In genomic region chr7:149564340-149565095, GRCh38 we compare ENCODE assay signal across 1 cellular context.
TF ChIP-seq lines count a peak whose summit lies in the region.

No MANE protein-coding gene starts in this region.

TF ChIP-seq in K562, 482 proteins besides CTCF, POLR2A, EP300 and RAD21 (continued from another document and continues in another):
- no peak for TF ChIP-seq ZBTB17 (CRISPR knock-in tag; IDR thresholded peaks at IDR 0.05)
- peak; percentile 43; the same call in 1 of the 2 replicates for TF ChIP-seq CBFA2T2 (conservative IDR thresholded peaks at IDR 0.05)
- no peak for TF ChIP-seq CTBP1 (IDR thresholded peaks at IDR 0.05; ENCODE audit: borderline replicate concordance)
- TF ChIP-seq RFX7 (CRISPR knock-in tag; IDR thresholded peaks at IDR 0.05), result no peak
- TF ChIP-seq KLF10 (CRISPR knock-in tag; IDR thresholded peaks at IDR 0.05), result no peak
- TF ChIP-seq SAP30 (IDR thresholded peaks at IDR 0.05; ENCODE audit: borderline replicate concordance, insufficient read depth, low read depth, low read length, poor library complexity, severe bottlenecking), result no peak
- no peak for TF ChIP-seq HDAC6 (IDR thresholded peaks at IDR 0.05; ENCODE audit: low read depth, low read length)
- TF ChIP-seq SIN3B (IDR thresholded peaks at IDR 0.05; ENCODE audit: low read depth), result no peak
- TF ChIP-seq BCLAF1 (IDR thresholded peaks at IDR 0.05; ENCODE audit: borderline replicate concordance in 1 of 2, control insufficient read depth in 1 of 2, low read depth in 2 of 2, low read length in 1 of 2), result no peak
- no peak for TF ChIP-seq ZNF778 (CRISPR knock-in tag; IDR thresholded peaks at IDR 0.05)
- TF ChIP-seq ZNF239 (CRISPR knock-in tag; IDR thresholded peaks at IDR 0.05), result no peak
- TF ChIP-seq SMAD2 (IDR thresholded peaks at IDR 0.05; ENCODE audit: low read depth, low read length), result no peak
- TF ChIP-seq TRIM28 (IDR thresholded peaks at IDR 0.05), result no peak
- peak; percentile 46; the same call in 1 of the 2 replicates for TF ChIP-seq TAL1 (IDR thresholded peaks at IDR 0.05)
- no peak for TF ChIP-seq ARID2 (IDR thresholded peaks at IDR 0.05)
- TF ChIP-seq CGGBP1 (CRISPR knock-in tag; IDR thresholded peaks at IDR 0.05), result no peak
- no peak for TF ChIP-seq CBX5 (IDR thresholded peaks at IDR 0.05; ENCODE audit: borderline replicate concordance, low read depth)
- peak; percentile 50 for TF ChIP-seq ZNF589 (CRISPR knock-in tag; IDR thresholded peaks at IDR 0.05; ENCODE audit: low read depth)
- no peak for TF ChIP-seq SMC3 (conservative IDR thresholded peaks at IDR 0.05; ENCODE audit: insufficient read depth, low read depth, low read length)
- no peak for TF ChIP-seq NEUROD1 (IDR thresholded peaks at IDR 0.05; ENCODE audit: borderline replicate concordance, low read depth, low read length, partially characterized antibody)
- no peak for TF ChIP-seq ELK3 (CRISPR knock-in tag; IDR thresholded peaks at IDR 0.05)
- no peak for TF ChIP-seq HNRNPLL (IDR thresholded peaks at IDR 0.05; ENCODE audit: low read depth, low read length, poor library complexity, severe bottlenecking)
- peak; percentile 97 for TF ChIP-seq ZNF592 (IDR thresholded peaks at IDR 0.05)
- no peak for TF ChIP-seq CSDE1 (IDR thresholded peaks at IDR 0.05)
- TF ChIP-seq ZNF407 (IDR thresholded peaks at IDR 0.05; ENCODE audit: low read depth), result no peak
- TF ChIP-seq NUFIP1 (IDR thresholded peaks at IDR 0.05; ENCODE audit: partially characterized antibody), result no peak
- no peak for TF ChIP-seq MLX (CRISPR knock-in tag; conservative IDR thresholded peaks at IDR 0.05)
- TF ChIP-seq BRD4 (IDR thresholded peaks at IDR 0.05), result no peak
- no peak for TF ChIP-seq NFIX (CRISPR knock-in tag; IDR thresholded peaks at IDR 0.05; ENCODE audit: low read depth)
- TF ChIP-seq SMAD4 (CRISPR knock-in tag; conservative IDR thresholded peaks at IDR 0.05), result peak; percentile 89
- TF ChIP-seq ZNF253 (CRISPR knock-in tag; conservative IDR thresholded peaks at IDR 0.05), result no peak
- TF ChIP-seq, protein P1, sequence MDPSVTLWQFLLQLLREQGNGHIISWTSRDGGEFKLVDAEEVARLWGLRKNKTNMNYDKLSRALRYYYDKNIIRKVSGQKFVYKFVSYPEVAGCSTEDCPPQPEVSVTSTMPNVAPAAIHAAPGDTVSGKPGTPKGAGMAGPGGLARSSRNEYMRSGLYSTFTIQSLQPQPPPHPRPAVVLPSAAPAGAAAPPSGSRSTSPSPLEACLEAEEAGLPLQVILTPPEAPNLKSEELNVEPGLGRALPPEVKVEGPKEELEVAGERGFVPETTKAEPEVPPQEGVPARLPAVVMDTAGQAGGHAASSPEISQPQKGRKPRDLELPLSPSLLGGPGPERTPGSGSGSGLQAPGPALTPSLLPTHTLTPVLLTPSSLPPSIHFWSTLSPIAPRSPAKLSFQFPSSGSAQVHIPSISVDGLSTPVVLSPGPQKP (CRISPR knock-in tag; IDR thresholded peaks at IDR 0.05), result no peak
- TF ChIP-seq POLR2AphosphoS5 (IDR thresholded peaks at IDR 0.05; ENCODE audit: control insufficient read depth, insufficient read depth, low read depth, low read length), result no peak
- peak; percentile 56 for TF ChIP-seq CXXC5 (CRISPR knock-in tag; IDR thresholded peaks at IDR 0.05)
- TF ChIP-seq, protein P2, sequence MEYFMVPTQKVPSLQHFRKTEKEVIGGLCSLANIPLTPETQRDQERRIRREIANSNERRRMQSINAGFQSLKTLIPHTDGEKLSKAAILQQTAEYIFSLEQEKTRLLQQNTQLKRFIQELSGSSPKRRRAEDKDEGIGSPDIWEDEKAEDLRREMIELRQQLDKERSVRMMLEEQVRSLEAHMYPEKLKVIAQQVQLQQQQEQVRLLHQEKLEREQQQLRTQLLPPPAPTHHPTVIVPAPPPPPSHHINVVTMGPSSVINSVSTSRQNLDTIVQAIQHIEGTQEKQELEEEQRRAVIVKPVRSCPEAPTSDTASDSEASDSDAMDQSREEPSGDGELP (CRISPR knock-in tag; IDR thresholded peaks at IDR 0.05; ENCODE audit: borderline replicate concordance), result no peak
- no peak for TF ChIP-seq NFYB (IDR thresholded peaks at IDR 0.05; ENCODE audit: extremely low read depth, insufficient read length)
- TF ChIP-seq ZKSCAN8 (CRISPR knock-in tag; IDR thresholded peaks at IDR 0.05), result 0 out of 2 replicates have a peak, but pooled peaks have one; percentile 49
- TF ChIP-seq ZNF551 (CRISPR knock-in tag; IDR thresholded peaks at IDR 0.05), result no peak
- TF ChIP-seq, protein P3, sequence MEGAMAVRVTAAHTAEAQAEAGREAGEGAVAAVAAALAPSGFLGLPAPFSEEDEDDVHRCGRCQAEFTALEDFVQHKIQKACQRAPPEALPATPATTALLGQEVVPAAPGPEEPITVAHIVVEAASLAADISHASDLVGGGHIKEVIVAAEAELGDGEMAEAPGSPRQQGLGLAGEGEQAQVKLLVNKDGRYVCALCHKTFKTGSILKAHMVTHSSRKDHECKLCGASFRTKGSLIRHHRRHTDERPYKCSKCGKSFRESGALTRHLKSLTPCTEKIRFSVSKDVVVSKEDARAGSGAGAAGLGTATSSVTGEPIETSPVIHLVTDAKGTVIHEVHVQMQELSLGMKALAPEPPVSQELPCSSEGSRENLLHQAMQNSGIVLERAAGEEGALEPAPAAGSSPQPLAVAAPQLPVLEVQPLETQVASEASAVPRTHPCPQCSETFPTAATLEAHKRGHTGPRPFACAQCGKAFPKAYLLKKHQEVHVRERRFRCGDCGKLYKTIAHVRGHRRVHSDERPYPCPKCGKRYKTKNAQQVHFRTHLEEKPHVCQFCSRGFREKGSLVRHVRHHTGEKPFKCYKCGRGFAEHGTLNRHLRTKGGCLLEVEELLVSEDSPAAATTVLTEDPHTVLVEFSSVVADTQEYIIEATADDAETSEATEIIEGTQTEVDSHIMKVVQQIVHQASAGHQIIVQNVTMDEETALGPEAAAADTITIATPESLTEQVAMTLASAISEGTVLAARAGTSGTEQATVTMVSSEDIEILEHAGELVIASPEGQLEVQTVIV (CRISPR knock-in tag; IDR thresholded peaks at IDR 0.05; ENCODE audit: borderline replicate concordance), result no peak
- no peak for TF ChIP-seq PHTF2 (CRISPR knock-in tag; IDR thresholded peaks at IDR 0.05)
- no peak for TF ChIP-seq PCBP1 (IDR thresholded peaks at IDR 0.05; ENCODE audit: low read depth, low read length, poor library complexity, severe bottlenecking)
